In genomic region chr6:122730775-122731386, GRCh38 we compare ENCODE assay signal across 8 cellular contexts. TPM values are rescaled to one million over a fixed set of nuclear protein-coding genes. Genes with fewer than 3 reads are reported as not detected.
DNase-seq lines count a peak whose midpoint lies in the region; ATAC-seq, FAIRE-seq and TF ChIP-seq lines count a peak whose summit lies in the region.

No MANE protein-coding gene starts in this region.

- TF ChIP-seq CTCF in cardiac fibroblast (IDR thresholded peaks at IDR 0.05; ENCODE audit: low read depth, low read length), result peak; percentile 69

- DNase-seq in ELR (ENCODE audit: low read depth), result peak; percentile 61
- DNase-seq in NCI-H345 (lab: John Stamatoyannopoulos, UW), result peak; percentile 72
- peak; percentile 57 to 61 for DNase-seq in cardiac fibroblast (ENCODE audit: low read depth in 2 of 2)
- peak; percentile 69 for DNase-seq in medulla oblongata (ENCODE audit: extremely low spot score)
- no peak for DNase-seq in H7

- no peaks in the 10 kb centered on the region for H3K36me3 ChIP-seq in H7 (replicated peaks; ENCODE audit: control insufficient read depth, insufficient read depth, low read length)

- peak; percentile 68 for ATAC-seq in HG02642 (IDR thresholded peaks at IDR 0.05; ENCODE audit: poor library complexity, unreplicated experiment)
- no peak for ATAC-seq in HG02884 (IDR thresholded peaks at IDR 0.05; ENCODE audit: unreplicated experiment)

- 0 out of 2 replicates have a peak, but pooled peaks cover 2% of the 10 kb centered on the region for H3K27me3 ChIP-seq in H7 (ENCODE audit: control insufficient read depth, insufficient read depth, low read length)

- H3K4me3 ChIP-seq in cardiac fibroblast (replicated peaks in 1 of 2; ENCODE audit: low read depth in 2 of 2, low read length in 2 of 2) (no peak overlapping the region), H7 (ENCODE audit: insufficient read depth, low read depth, low read length) (no peak overlapping the region)

- peak; percentile 81 for FAIRE-seq in A204.1 (lab: Jason Lieb, UNC)

RNA-seq across cellular contexts. Expression of gene FABP7, which starts 48.6 kb away (rescaled TPM):
- 0.11 and 0.28 TPM in 2 replicates for total RNA-seq in H7 (2014; rRNA removed; shearing (Covaris generic))

RNA-seq across cellular contexts. Expression of gene SMPDL3A, which starts 58.2 kb away (rescaled TPM):
- total RNA-seq in H7 (2014; rRNA removed; shearing (Covaris generic)), result 0.89 and 1.8 TPM in 2 replicates
